Comparison of ENCODE assay signal across 2 cellular contexts in genomic region chr3:89877230-89877629, GRCh38.
TF ChIP-seq lines count a peak whose summit lies in the region.

No MANE protein-coding gene starts in this region.

TF ChIP-seq in H1, 55 proteins besides CTCF, POLR2A, EP300 and RAD21:
- TF ChIP-seq RBBP5 (IDR thresholded peaks at IDR 0.05; ENCODE audit: borderline replicate concordance, low read depth, low read length): no peak
- TF ChIP-seq TEAD4 (IDR thresholded peaks at IDR 0.05; ENCODE audit: low read depth, low read length): no peak
- no peak for TF ChIP-seq MAX (IDR thresholded peaks at IDR 0.05)
- no peak for TF ChIP-seq SUZ12 (IDR thresholded peaks at IDR 0.05; ENCODE audit: low read length)
- no peak for TF ChIP-seq HDAC6 (IDR thresholded peaks at IDR 0.05; ENCODE audit: low read depth, low read length)
- TF ChIP-seq CEBPB (IDR thresholded peaks at IDR 0.05; ENCODE audit: low read depth, low read length): no peak
- TF ChIP-seq PHF8 (conservative IDR thresholded peaks at IDR 0.05; ENCODE audit: low read depth, low read length): no peak
- TF ChIP-seq ATF3 (IDR thresholded peaks at IDR 0.05; ENCODE audit: insufficient read depth, low read depth, low read length): no peak
- no peak for TF ChIP-seq POU5F1 (IDR thresholded peaks at IDR 0.05; ENCODE audit: low read depth, low read length)
- TF ChIP-seq CHD2 (IDR thresholded peaks at IDR 0.05; ENCODE audit: low read length): no peak
- TF ChIP-seq BRCA1 (IDR thresholded peaks at IDR 0.05; ENCODE audit: low read depth, low read length): no peak
- TF ChIP-seq NANOG (IDR thresholded peaks at IDR 0.05; ENCODE audit: insufficient read depth, low read depth, low read length, poor library complexity, severe bottlenecking): no peak

TF ChIP-seq in GM23338, 12 proteins besides CTCF, POLR2A, EP300 and RAD21:
- TF ChIP-seq EZH2 (IDR thresholded peaks at IDR 0.05; ENCODE audit: low read depth, unreplicated experiment): no peak
